15 cellular contexts compared by ENCODE assay signal in genomic region chr19:39672473-39672872, GRCh38. TPM values are rescaled to one million over a fixed set of nuclear protein-coding genes. Genes with fewer than 3 reads are reported as not detected.
"Had no signal": no experiment of that assay in that cellular context is flagged by ENCODE, and none has a peak within 500 bp of the region (broad histone marks: within the 10 kb centered on the region; RNA-seq: fewer than 3 reads in every experiment).

No MANE protein-coding gene starts in this region.

- H3K9me3 Mint-ChIP-seq: activated CD8-positive, alpha-beta T cell treated with anti-CD3 and anti-CD28 coated beads for 36 hours; activated T-helper 1 cell treated with anti-CD3 and anti-CD28 coated beads, Interleukin-12 subunit alpha, Interleukin-12 subunit beta, Interleukin-2, Interleukin-4 antibody, amounts not matched to agents 30 ng/mL and 10 ng/mL and 1 ng/mL, durations not matched to agents 14 hours and 24 hours and 36 hours; central memory CD8-positive, alpha-beta T cell had no signal

- H3K27ac Mint-ChIP-seq: activated CD8-positive, alpha-beta T cell treated with anti-CD3 and anti-CD28 coated beads for 36 hours; activated naive CD8-positive, alpha-beta T cell; activated T-helper 1 cell treated with anti-CD3 and anti-CD28 coated beads, Interleukin-12 subunit alpha, Interleukin-12 subunit beta, Interleukin-2, Interleukin-4 antibody, amounts not matched to agents 30 ng/mL and 10 ng/mL and 1 ng/mL, durations not matched to agents 14 hours and 24 hours and 36 hours; brain had no signal

- DNase-seq: activated CD8-positive, alpha-beta memory T cell treated with anti-CD3 and anti-CD28 coated beads, Interleukin-2, amount 50 U/mL, for 4 hours; NCI-H1417 treated with DMSO at 0.1 percent for 48 hours had no signal

- H3K27ac ChIP-seq: SK-N-MC, VCaP had no signal

- H3K4me3 Mint-ChIP-seq: activated CD8-positive, alpha-beta T cell treated with anti-CD3 and anti-CD28 coated beads for 36 hours; activated naive CD8-positive, alpha-beta T cell; activated T-helper 1 cell treated with anti-CD3 and anti-CD28 coated beads, Interleukin-12 subunit alpha, Interleukin-12 subunit beta, Interleukin-2, Interleukin-4 antibody, amounts not matched to agents 30 ng/mL and 10 ng/mL and 1 ng/mL, durations not matched to agents 14 hours and 24 hours and 36 hours; brain; central memory CD8-positive, alpha-beta T cell had no signal

- ATAC-seq: Right ventricle myocardium inferior had no signal

- H3K4me1 Mint-ChIP-seq: brain had no signal

- H3K36me3 Mint-ChIP-seq: activated naive CD8-positive, alpha-beta T cell; brain had no signal

- H3K4me3 ChIP-seq: SK-N-MC had no signal

RNA-seq across cellular contexts. Expression of gene LGALS16, which starts 16.8 kb away (rescaled TPM):
- total RNA-seq: activated CD8-positive, alpha-beta T cell treated with anti-CD3 and anti-CD28 coated beads for 36 hours; activated T-helper 1 cell treated with anti-CD3 and anti-CD28 coated beads, Interleukin-12 subunit alpha, Interleukin-12 subunit beta, Interleukin-2, Interleukin-4 antibody, amounts not matched to agents 30 ng/mL and 10 ng/mL and 1 ng/mL, durations not matched to agents 14 hours and 24 hours and 36 hours; astrocyte; LHCN-M2; MCF 10A; OCI-LY7; Right ventricle myocardium inferior; T-helper 2 cell treated with Interferon-gamma antibody and Interleukin-4, amounts not matched to agents 100 ng/mL and 5 ng/mL, for 36 hours had no signal

RNA-seq across cellular contexts. Expression of gene LGALS14, which starts 31.8 kb away (rescaled TPM):
- total RNA-seq: activated T-helper 1 cell treated with anti-CD3 and anti-CD28 coated beads, Interleukin-12 subunit alpha, Interleukin-12 subunit beta, Interleukin-2, Interleukin-4 antibody, amounts not matched to agents 30 ng/mL and 10 ng/mL and 1 ng/mL, durations not matched to agents 14 hours and 24 hours and 36 hours; astrocyte; LHCN-M2; MCF 10A; OCI-LY7; Right ventricle myocardium inferior; T-helper 2 cell treated with Interferon-gamma antibody and Interleukin-4, amounts not matched to agents 100 ng/mL and 5 ng/mL, for 36 hours had no signal
